8 cellular contexts compared by ENCODE assay signal in genomic region chr7:102425639-102426267, GRCh38. TPM values are rescaled to one million over a fixed set of nuclear protein-coding genes. Genes with fewer than 3 reads are reported as not detected.
DNase-seq lines count a peak whose midpoint lies in the region; ATAC-seq, FAIRE-seq and TF ChIP-seq lines count a peak whose summit lies in the region.

No MANE protein-coding gene starts in this region.

- CTCF ChIA-PET in activated B cell treated with CpG ODN at 0.5 μM for 24 hours (lab: Charles Lee) = interaction anchor here (0.6 to 2.9 kb wide), 9 partner anchors 8 to 24 kb away, joined by 3 to 16 read pairs (median 11); no protein-coding TSS in a partner anchor

- H3K27me3 ChIP-seq in pancreas = no peaks in the 10 kb centered on the region

- peak overlapping the region; percentile 100 for H3K27ac Mint-ChIP-seq in activated B cell treated with CpG ODN at 0.5 μM for 24 hours

- ATAC-seq in GM19023 (IDR thresholded peaks at IDR 0.05; ENCODE audit: unreplicated experiment) (peak; percentile 57), HG03097 (IDR thresholded peaks at IDR 0.05; ENCODE audit: low FRiP score, unreplicated experiment) (peak; percentile 54), activated B cell treated with CpG ODN at 0.5 μM for 24 hours (ENCODE audit: low read depth) (peak; percentile 76), pancreas (peak in 3 of 4 donors; percentile 14 to 78 (median 71))

- H3K36me3 ChIP-seq in pancreas = peaks cover 0 to 8% (median 6%) of the 10 kb centered on the region in 3 donors

- H3K4me3 ChIP-seq in pancreas = no peak overlapping the region

- no peaks in the 10 kb centered on the region for H3K9me3 ChIP-seq in pancreas

- peak overlapping the region in 2 of 4 donors; percentile 48 to 72 for H3K27ac ChIP-seq in pancreas

- H3K4me1 Mint-ChIP-seq in activated B cell treated with CpG ODN at 0.5 μM for 24 hours = peaks cover 95% of the 10 kb centered on the region

- TF ChIP-seq CTCF in activated B cell treated with CpG ODN at 0.5 μM for 24 hours (IDR thresholded peaks at IDR 0.05) (no peak), pancreas (IDR thresholded peaks at IDR 0.05) (no peak)

- intact Hi-C loops in activated B cell treated with CpG ODN at 0.5 μM for 24 hours (cut with micrococcal nuclease) (loop anchor here (1.0 kb wide), 4 partner anchors 9 to 29 kb away; partner anchors contain the start of gene PRKRIP1), pancreas (cut with DNase I) (no loop called here)

- FAIRE-seq in pancreas (lab: Jason Lieb, UNC) = no peak

- WGBS in pancreas, 2 donors = 83 to 86% methylated on average over 25 of the region's 25 CpGs

- H3K36me3 Mint-ChIP-seq in activated B cell treated with CpG ODN at 0.5 μM for 24 hours (ENCODE audit: low read depth) = peaks cover 12% of the 10 kb centered on the region

- no peaks in the 10 kb centered on the region for H3K27me3 Mint-ChIP-seq in activated B cell treated with CpG ODN at 0.5 μM for 24 hours

- no peaks in the 10 kb centered on the region for H3K4me1 ChIP-seq in pancreas

- peak overlapping the region; percentile 76 for H3K4me3 Mint-ChIP-seq in activated B cell treated with CpG ODN at 0.5 μM for 24 hours

- DNase-seq in activated B cell treated with CpG ODN at 0.5 μM for 24 hours (peak; percentile 81), cerebellum (ENCODE audit: low spot score) (peak; percentile 64), pancreas (peak in 2 of 6 donors; percentile 56 to 60), ureter (ENCODE audit: low spot score) (peak; percentile 61), superior temporal gyrus (ENCODE audit: extremely low spot score) (no peak), occipital lobe (lab: John Stamatoyannopoulos, UW) (no peak)

- POLR2A ChIA-PET in activated B cell treated with CpG ODN at 0.5 μM for 24 hours (lab: Charles Lee) = interaction anchor here (0.7 to 32.9 kb wide), 13 partner anchors 9 to 538 kb away, joined by 3 to 886 read pairs (median 13); partner anchors contain the start of genes ALKBH4, LRWD1, ORAI2 and PRKRIP1

- H3K9me3 Mint-ChIP-seq in activated B cell treated with CpG ODN at 0.5 μM for 24 hours = no peaks in the 10 kb centered on the region

RNA-seq across cellular contexts. Expression of gene ORAI2, which starts 7.6 kb away (rescaled TPM):
- total RNA-seq in activated B cell treated with CpG ODN at 0.5 μM for 24 hours (167 and 184 TPM in 2 replicates), cerebellum (29.8 TPM), pancreas (10 to 100 TPM in 2 of 6 donors, 1 to 10 TPM in 4; 4.8 to 13.5 (median 7.1) TPM), ureter (19.7 TPM), occipital lobe (18.1 TPM)
- polyA plus RNA-seq in pancreas = 1 to 10 TPM; 4.1 to 8.6 TPM

RNA-seq across cellular contexts. Expression of gene PRKRIP1, which starts 29.6 kb away (rescaled TPM):
- 38.8 and 39.7 TPM in 2 replicates for total RNA-seq in activated B cell treated with CpG ODN at 0.5 μM for 24 hours
- 18.3 TPM for total RNA-seq in cerebellum
- 10 to 100 TPM in 4 of 6 donors, 1 to 10 TPM in 2; 9.1 to 13.8 (median 10.8) TPM for total RNA-seq in pancreas
- 10 to 100 TPM; 34.3 to 40.1 TPM for polyA plus RNA-seq in pancreas
- 22.8 TPM for total RNA-seq in ureter
- total RNA-seq in occipital lobe = 13.6 TPM

RNA-seq across cellular contexts. Expression of gene ALKBH4, which starts 38.9 kb away (rescaled TPM):
- total RNA-seq in activated B cell treated with CpG ODN at 0.5 μM for 24 hours = 7.8 and 8.1 TPM in 2 replicates
- total RNA-seq in cerebellum = 13.8 TPM
- 1 to 10 TPM; 3.5 to 6.9 (median 5.3) TPM for total RNA-seq in pancreas
- 1 to 10 TPM; 7.3 to 9.3 TPM for polyA plus RNA-seq in pancreas
- 10.3 TPM for total RNA-seq in ureter
- 14.3 TPM for total RNA-seq in occipital lobe

RNA-seq across cellular contexts. Expression of gene LRWD1, which starts 39.0 kb away (rescaled TPM):
- total RNA-seq in activated B cell treated with CpG ODN at 0.5 μM for 24 hours (20.6 and 28.8 TPM in 2 replicates), cerebellum (25.3 TPM), pancreas (1 to 10 TPM; 5.1 to 9.3 (median 7.6) TPM), ureter (11.4 TPM), occipital lobe (39.5 TPM)
- polyA plus RNA-seq in pancreas = 10 to 100 TPM; 12.3 to 18.4 TPM

RNA-seq across cellular contexts. Expression of gene POLR2J, which starts 53.0 kb away (rescaled TPM):
- total RNA-seq in activated B cell treated with CpG ODN at 0.5 μM for 24 hours (45.2 and 49.5 TPM in 2 replicates), cerebellum (9.6 TPM), pancreas (10 to 100 TPM; 16.5 to 20.6 (median 17.7) TPM), ureter (53.1 TPM), occipital lobe (8.1 TPM)
- 10 to 100 TPM; 56.3 to 59.8 TPM for polyA plus RNA-seq in pancreas

Comparison
In these comparisons a context has a peak if more than half of its experiments do, and no peak if none do; other contexts are left out.
1. DNase-seq: peak in activated B cell treated with CpG ODN at 0.5 μM for 24 hours (single experiment), cerebellum (single experiment) and ureter (single experiment); none in superior temporal gyrus (single experiment) and occipital lobe (single experiment).
2. Peak in every context shown above with its lines, with median percentiles within 50 percentile points of each other: ATAC-seq.